In genomic region chr6:70164556-70164955, GRCh38 we compare ENCODE assay signal across 1 cellular context.
TF ChIP-seq lines count a peak whose summit lies in the region.

No MANE protein-coding gene starts in this region.

TF ChIP-seq in K562, 482 proteins besides CTCF, POLR2A, EP300 and RAD21 (continued from another document and continues in another):
- TF ChIP-seq HES1 (IDR thresholded peaks at IDR 0.05; ENCODE audit: low read depth) (peak; percentile 55; the same call in 1 of the 2 replicates), FOXA1 (IDR thresholded peaks at IDR 0.05; ENCODE audit: borderline replicate concordance) (no peak), ZNF354B (CRISPR knock-in tag; IDR thresholded peaks at IDR 0.05) (no peak), ZNF449 (CRISPR knock-in tag; IDR thresholded peaks at IDR 0.05) (no peak), SMARCB1 (IDR thresholded peaks at IDR 0.05; ENCODE audit: insufficient read length, low read depth) (no peak), ZNF280B (CRISPR knock-in tag; IDR thresholded peaks at IDR 0.05) (no peak), BDP1 (IDR thresholded peaks at IDR 0.05; ENCODE audit: insufficient read depth, insufficient read length) (no peak), CTBP1 (IDR thresholded peaks at IDR 0.05; ENCODE audit: borderline replicate concordance) (no peak), ZNF124 (CRISPR knock-in tag; IDR thresholded peaks at IDR 0.05) (no peak), ZFPM2 (CRISPR knock-in tag; IDR thresholded peaks at IDR 0.05) (no peak), HMGN3 (IDR thresholded peaks at IDR 0.05; ENCODE audit: borderline replicate concordance, extremely low read depth, insufficient read length, low read depth, low read length) (no peak), TARDBP (IDR thresholded peaks at IDR 0.05) (no peak), BCL6 (CRISPR knock-in tag; IDR thresholded peaks at IDR 0.05) (no peak), FOXP4 (CRISPR knock-in tag; IDR thresholded peaks at IDR 0.05; ENCODE audit: borderline replicate concordance) (no peak), ZNF76 (CRISPR knock-in tag; IDR thresholded peaks at IDR 0.05; ENCODE audit: borderline replicate concordance) (no peak), RNF2 (IDR thresholded peaks at IDR 0.05) (no peak), HMG20A (CRISPR knock-in tag; conservative IDR thresholded peaks at IDR 0.05) (no peak), CBFB (CRISPR knock-in tag; IDR thresholded peaks at IDR 0.05) (no peak), FOXJ3 (CRISPR knock-in tag; IDR thresholded peaks at IDR 0.05) (no peak), DDX20 (tag; IDR thresholded peaks at IDR 0.05; ENCODE audit: low read depth) (no peak), ARID3B (CRISPR knock-in tag; IDR thresholded peaks at IDR 0.05; ENCODE audit: borderline replicate concordance) (no peak), CTCFL (IDR thresholded peaks at IDR 0.05; ENCODE audit: borderline replicate concordance, insufficient read depth, low read depth, low read length, poor library complexity, severe bottlenecking) (no peak), KAT8 (IDR thresholded peaks at IDR 0.05; ENCODE audit: low read depth) (no peak), TCF7L2 (IDR thresholded peaks at IDR 0.05; ENCODE audit: low read depth, low read length) (0 out of 2 replicates have a peak, but pooled peaks have one; percentile 62), ZBTB17 (CRISPR knock-in tag; IDR thresholded peaks at IDR 0.05) (no peak), SREBF1 (IDR thresholded peaks at IDR 0.05; ENCODE audit: borderline replicate concordance, low read depth, low read length) (no peak), ZBTB49 (CRISPR knock-in tag; IDR thresholded peaks at IDR 0.05; ENCODE audit: borderline replicate concordance) (no peak), YBX1 (IDR thresholded peaks at IDR 0.05) (no peak), IRF1 (CRISPR knock-in tag; IDR thresholded peaks at IDR 0.05; ENCODE audit: borderline replicate concordance) (no peak)
- TF ChIP-seq, protein P1, sequence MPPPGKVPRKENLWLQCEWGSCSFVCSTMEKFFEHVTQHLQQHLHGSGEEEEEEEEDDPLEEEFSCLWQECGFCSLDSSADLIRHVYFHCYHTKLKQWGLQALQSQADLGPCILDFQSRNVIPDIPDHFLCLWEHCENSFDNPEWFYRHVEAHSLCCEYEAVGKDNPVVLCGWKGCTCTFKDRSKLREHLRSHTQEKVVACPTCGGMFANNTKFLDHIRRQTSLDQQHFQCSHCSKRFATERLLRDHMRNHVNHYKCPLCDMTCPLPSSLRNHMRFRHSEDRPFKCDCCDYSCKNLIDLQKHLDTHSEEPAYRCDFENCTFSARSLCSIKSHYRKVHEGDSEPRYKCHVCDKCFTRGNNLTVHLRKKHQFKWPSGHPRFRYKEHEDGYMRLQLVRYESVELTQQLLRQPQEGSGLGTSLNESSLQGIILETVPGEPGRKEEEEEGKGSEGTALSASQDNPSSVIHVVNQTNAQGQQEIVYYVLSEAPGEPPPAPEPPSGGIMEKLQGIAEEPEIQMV (tag; conservative IDR thresholded peaks at IDR 0.05; ENCODE audit: low read depth) = no peak
- TF ChIP-seq, protein P2, sequence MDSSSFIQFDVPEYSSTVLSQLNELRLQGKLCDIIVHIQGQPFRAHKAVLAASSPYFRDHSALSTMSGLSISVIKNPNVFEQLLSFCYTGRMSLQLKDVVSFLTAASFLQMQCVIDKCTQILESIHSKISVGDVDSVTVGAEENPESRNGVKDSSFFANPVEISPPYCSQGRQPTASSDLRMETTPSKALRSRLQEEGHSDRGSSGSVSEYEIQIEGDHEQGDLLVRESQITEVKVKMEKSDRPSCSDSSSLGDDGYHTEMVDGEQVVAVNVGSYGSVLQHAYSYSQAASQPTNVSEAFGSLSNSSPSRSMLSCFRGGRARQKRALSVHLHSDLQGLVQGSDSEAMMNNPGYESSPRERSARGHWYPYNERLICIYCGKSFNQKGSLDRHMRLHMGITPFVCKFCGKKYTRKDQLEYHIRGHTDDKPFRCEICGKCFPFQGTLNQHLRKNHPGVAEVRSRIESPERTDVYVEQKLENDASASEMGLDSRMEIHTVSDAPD (CRISPR knock-in tag; IDR thresholded peaks at IDR 0.05) = no peak
- TF ChIP-seq, protein P3, sequence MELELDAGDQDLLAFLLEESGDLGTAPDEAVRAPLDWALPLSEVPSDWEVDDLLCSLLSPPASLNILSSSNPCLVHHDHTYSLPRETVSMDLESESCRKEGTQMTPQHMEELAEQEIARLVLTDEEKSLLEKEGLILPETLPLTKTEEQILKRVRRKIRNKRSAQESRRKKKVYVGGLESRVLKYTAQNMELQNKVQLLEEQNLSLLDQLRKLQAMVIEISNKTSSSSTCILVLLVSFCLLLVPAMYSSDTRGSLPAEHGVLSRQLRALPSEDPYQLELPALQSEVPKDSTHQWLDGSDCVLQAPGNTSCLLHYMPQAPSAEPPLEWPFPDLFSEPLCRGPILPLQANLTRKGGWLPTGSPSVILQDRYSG (tag; conservative IDR thresholded peaks at IDR 0.05; ENCODE audit: low read depth) = no peak
- TF ChIP-seq, protein P4, sequence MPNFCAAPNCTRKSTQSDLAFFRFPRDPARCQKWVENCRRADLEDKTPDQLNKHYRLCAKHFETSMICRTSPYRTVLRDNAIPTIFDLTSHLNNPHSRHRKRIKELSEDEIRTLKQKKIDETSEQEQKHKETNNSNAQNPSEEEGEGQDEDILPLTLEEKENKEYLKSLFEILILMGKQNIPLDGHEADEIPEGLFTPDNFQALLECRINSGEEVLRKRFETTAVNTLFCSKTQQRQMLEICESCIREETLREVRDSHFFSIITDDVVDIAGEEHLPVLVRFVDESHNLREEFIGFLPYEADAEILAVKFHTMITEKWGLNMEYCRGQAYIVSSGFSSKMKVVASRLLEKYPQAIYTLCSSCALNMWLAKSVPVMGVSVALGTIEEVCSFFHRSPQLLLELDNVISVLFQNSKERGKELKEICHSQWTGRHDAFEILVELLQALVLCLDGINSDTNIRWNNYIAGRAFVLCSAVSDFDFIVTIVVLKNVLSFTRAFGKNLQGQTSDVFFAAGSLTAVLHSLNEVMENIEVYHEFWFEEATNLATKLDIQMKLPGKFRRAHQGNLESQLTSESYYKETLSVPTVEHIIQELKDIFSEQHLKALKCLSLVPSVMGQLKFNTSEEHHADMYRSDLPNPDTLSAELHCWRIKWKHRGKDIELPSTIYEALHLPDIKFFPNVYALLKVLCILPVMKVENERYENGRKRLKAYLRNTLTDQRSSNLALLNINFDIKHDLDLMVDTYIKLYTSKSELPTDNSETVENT (CRISPR knock-in tag; IDR thresholded peaks at IDR 0.05) = no peak
